1 cellular context compared by ENCODE assay signal in the genomic region with DNA sequence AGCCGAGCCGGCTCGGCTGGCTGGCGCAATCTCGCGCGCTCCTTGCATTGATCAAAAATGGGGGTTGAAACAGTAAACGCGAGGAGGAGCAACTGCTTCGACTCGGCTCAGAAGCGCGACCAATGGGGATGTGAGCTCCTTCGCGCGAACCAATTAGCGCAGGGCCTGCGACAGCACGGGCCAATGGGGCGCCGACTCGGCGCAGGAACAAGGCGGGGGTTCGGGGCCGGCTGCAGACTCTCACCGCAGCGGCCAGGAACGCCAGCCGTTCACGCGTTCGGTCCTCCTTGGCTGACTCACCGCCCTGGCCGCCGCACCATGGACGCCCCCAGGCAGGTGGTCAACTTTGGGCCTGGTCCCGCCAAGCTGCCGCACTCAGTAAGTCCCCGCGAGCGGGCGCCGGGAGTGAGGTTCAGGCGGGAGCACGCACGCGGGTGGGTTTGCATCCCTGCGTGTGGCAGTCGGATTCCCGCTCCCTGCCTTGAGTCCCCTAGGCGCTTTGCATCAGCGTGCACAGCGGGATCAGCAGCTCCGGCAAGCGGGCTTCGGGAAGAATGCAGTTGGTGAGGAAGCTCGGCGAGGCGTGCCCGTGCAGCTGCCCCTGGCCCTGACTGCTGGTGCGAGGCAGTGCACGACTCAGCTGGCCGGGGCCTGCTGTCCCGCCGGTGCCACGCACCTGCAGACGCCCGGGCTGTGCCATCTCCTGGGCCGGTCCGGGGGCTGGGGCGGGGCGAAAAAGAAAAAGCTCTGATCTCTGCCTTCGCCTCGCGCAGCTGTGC.
TF ChIP-seq lines count a peak whose summit lies in the region.

A gene (plus strand): TSS at position 233 of the 779 bp plus-strand sequence. CDS start 86 bp downstream, at position 319.

TF ChIP-seq in HepG2, 621 proteins besides CTCF, POLR2A, EP300 and RAD21 (continued from another document and continues in another):
- TF ChIP-seq, protein P1, sequence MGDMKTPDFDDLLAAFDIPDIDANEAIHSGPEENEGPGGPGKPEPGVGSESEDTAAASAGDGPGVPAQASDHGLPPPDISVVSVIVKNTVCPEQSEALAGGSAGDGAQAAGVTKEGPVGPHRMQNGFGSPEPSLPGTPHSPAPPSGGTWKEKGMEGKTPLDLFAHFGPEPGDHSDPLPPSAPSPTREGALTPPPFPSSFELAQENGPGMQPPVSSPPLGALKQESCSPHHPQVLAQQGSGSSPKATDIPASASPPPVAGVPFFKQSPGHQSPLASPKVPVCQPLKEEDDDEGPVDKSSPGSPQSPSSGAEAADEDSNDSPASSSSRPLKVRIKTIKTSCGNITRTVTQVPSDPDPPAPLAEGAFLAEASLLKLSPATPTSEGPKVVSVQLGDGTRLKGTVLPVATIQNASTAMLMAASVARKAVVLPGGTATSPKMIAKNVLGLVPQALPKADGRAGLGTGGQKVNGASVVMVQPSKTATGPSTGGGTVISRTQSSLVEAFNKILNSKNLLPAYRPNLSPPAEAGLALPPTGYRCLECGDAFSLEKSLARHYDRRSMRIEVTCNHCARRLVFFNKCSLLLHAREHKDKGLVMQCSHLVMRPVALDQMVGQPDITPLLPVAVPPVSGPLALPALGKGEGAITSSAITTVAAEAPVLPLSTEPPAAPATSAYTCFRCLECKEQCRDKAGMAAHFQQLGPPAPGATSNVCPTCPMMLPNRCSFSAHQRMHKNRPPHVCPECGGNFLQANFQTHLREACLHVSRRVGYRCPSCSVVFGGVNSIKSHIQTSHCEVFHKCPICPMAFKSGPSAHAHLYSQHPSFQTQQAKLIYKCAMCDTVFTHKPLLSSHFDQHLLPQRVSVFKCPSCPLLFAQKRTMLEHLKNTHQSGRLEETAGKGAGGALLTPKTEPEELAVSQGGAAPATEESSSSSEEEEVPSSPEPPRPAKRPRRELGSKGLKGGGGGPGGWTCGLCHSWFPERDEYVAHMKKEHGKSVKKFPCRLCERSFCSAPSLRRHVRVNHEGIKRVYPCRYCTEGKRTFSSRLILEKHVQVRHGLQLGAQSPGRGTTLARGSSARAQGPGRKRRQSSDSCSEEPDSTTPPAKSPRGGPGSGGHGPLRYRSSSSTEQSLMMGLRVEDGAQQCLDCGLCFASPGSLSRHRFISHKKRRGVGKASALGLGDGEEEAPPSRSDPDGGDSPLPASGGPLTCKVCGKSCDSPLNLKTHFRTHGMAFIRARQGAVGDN (CRISPR knock-in tag; IDR thresholded peaks at IDR 0.05): peak; percentile 93
- 0 out of 2 replicates have a peak, but pooled peaks have one; percentile 55 for TF ChIP-seq ZNF143 (CRISPR knock-in tag; IDR thresholded peaks at IDR 0.05)
- TF ChIP-seq FOXA3 (CRISPR knock-in tag; IDR thresholded peaks at IDR 0.05): peak; percentile 45
- TF ChIP-seq CCAR2 (optimal IDR thresholded peaks at IDR 0.05; ENCODE audit: low read depth, low read length): no peak
- no peak for TF ChIP-seq PAX8 (CRISPR knock-in tag; IDR thresholded peaks at IDR 0.05; ENCODE audit: borderline replicate concordance)
- TF ChIP-seq ELF4 (CRISPR knock-in tag; IDR thresholded peaks at IDR 0.05; ENCODE audit: borderline replicate concordance): no peak
- TF ChIP-seq, protein P2, sequence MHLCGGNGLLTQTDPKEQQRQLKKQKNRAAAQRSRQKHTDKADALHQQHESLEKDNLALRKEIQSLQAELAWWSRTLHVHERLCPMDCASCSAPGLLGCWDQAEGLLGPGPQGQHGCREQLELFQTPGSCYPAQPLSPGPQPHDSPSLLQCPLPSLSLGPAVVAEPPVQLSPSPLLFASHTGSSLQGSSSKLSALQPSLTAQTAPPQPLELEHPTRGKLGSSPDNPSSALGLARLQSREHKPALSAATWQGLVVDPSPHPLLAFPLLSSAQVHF (CRISPR knock-in tag; IDR thresholded peaks at IDR 0.05): 0 out of 2 replicates have a peak, but pooled peaks have one; percentile 20
- no peak for TF ChIP-seq ZNF562 (CRISPR knock-in tag; IDR thresholded peaks at IDR 0.05; ENCODE audit: borderline replicate concordance)
- TF ChIP-seq, protein P3, sequence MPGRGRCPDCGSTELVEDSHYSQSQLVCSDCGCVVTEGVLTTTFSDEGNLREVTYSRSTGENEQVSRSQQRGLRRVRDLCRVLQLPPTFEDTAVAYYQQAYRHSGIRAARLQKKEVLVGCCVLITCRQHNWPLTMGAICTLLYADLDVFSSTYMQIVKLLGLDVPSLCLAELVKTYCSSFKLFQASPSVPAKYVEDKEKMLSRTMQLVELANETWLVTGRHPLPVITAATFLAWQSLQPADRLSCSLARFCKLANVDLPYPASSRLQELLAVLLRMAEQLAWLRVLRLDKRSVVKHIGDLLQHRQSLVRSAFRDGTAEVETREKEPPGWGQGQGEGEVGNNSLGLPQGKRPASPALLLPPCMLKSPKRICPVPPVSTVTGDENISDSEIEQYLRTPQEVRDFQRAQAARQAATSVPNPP (CRISPR knock-in tag; IDR thresholded peaks at IDR 0.05): no peak
- TF ChIP-seq, protein P4, sequence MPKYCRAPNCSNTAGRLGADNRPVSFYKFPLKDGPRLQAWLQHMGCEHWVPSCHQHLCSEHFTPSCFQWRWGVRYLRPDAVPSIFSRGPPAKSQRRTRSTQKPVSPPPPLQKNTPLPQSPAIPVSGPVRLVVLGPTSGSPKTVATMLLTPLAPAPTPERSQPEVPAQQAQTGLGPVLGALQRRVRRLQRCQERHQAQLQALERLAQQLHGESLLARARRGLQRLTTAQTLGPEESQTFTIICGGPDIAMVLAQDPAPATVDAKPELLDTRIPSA (CRISPR knock-in tag; IDR thresholded peaks at IDR 0.05; ENCODE audit: borderline replicate concordance): peak; percentile 21; the same call in 1 of the 2 replicates
- TF ChIP-seq ZNF567 (CRISPR knock-in tag; IDR thresholded peaks at IDR 0.05; ENCODE audit: borderline replicate concordance): no peak
- TF ChIP-seq ERF (CRISPR knock-in tag; IDR thresholded peaks at IDR 0.05): no peak; the same call in 1 of the 2 replicates
- no peak for TF ChIP-seq ZNF207 (IDR thresholded peaks at IDR 0.05; ENCODE audit: borderline replicate concordance)
- TF ChIP-seq ZNF234 (CRISPR knock-in tag; conservative IDR thresholded peaks at IDR 0.05): 0 out of 2 replicates have a peak, but pooled peaks have one; percentile 29
- TF ChIP-seq CREM (IDR thresholded peaks at IDR 0.05): no peak; the same call in 1 of the 2 replicates
- TF ChIP-seq CREM (CRISPR knock-in tag; IDR thresholded peaks at IDR 0.05): no peak
- peak; percentile 67; the same call in 1 of the 2 replicates for TF ChIP-seq ZNF263 (CRISPR knock-in tag; IDR thresholded peaks at IDR 0.05)
- no peak for TF ChIP-seq RCOR2 (CRISPR knock-in tag; IDR thresholded peaks at IDR 0.05)
- TF ChIP-seq, protein P5, sequence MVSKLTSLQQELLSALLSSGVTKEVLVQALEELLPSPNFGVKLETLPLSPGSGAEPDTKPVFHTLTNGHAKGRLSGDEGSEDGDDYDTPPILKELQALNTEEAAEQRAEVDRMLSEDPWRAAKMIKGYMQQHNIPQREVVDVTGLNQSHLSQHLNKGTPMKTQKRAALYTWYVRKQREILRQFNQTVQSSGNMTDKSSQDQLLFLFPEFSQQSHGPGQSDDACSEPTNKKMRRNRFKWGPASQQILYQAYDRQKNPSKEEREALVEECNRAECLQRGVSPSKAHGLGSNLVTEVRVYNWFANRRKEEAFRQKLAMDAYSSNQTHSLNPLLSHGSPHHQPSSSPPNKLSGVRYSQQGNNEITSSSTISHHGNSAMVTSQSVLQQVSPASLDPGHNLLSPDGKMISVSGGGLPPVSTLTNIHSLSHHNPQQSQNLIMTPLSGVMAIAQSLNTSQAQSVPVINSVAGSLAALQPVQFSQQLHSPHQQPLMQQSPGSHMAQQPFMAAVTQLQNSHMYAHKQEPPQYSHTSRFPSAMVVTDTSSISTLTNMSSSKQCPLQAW (CRISPR knock-in tag; IDR thresholded peaks at IDR 0.05): 0 out of 2 replicates have a peak, but pooled peaks have one; percentile 38
- TF ChIP-seq, protein P6, sequence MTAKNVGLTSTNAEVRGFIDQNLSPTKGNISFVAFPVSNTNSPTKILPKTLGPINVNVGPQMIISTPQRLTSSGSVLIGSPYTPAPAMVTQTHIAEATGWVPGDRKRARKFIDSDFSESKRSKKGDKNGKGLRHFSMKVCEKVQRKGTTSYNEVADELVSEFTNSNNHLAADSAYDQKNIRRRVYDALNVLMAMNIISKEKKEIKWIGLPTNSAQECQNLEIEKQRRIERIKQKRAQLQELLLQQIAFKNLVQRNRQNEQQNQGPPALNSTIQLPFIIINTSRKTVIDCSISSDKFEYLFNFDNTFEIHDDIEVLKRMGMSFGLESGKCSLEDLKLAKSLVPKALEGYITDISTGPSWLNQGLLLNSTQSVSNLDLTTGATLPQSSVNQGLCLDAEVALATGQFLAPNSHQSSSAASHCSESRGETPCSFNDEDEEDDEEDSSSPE (CRISPR knock-in tag; IDR thresholded peaks at IDR 0.05): peak; percentile 75; the same call in 1 of the 2 replicates
- TF ChIP-seq ZNF766 (CRISPR knock-in tag; IDR thresholded peaks at IDR 0.05; ENCODE audit: borderline replicate concordance): peak; percentile 84; the same call in 1 of the 2 replicates
- TF ChIP-seq ZNF343 (CRISPR knock-in tag; IDR thresholded peaks at IDR 0.05): no peak; the same call in 1 of the 2 replicates
- TF ChIP-seq ZNF572 (CRISPR knock-in tag; IDR thresholded peaks at IDR 0.05): peak; percentile 88; the same call in 1 of the 2 replicates
- no peak; the same call in 1 of the 2 replicates for TF ChIP-seq KDM5A (IDR thresholded peaks at IDR 0.05; ENCODE audit: borderline replicate concordance, low read length)
- peak; percentile 91 for TF ChIP-seq AGO2 (optimal IDR thresholded peaks at IDR 0.05; ENCODE audit: low read depth, low read length)
- TF ChIP-seq NR2F1 (CRISPR knock-in tag; IDR thresholded peaks at IDR 0.05): no peak
- no peak for TF ChIP-seq CC2D1A (CRISPR knock-in tag; IDR thresholded peaks at IDR 0.05)
- peak; percentile 71; the same call in 1 of the 2 replicates for TF ChIP-seq CHD2 (IDR thresholded peaks at IDR 0.05; ENCODE audit: low read depth, low read length)
- no peak for TF ChIP-seq ZNF441 (CRISPR knock-in tag; IDR thresholded peaks at IDR 0.05; ENCODE audit: borderline replicate concordance)
- no peak; the same call in 1 of the 2 replicates for TF ChIP-seq ZNF678 (CRISPR knock-in tag; IDR thresholded peaks at IDR 0.05)
- TF ChIP-seq ZC3H13 (CRISPR knock-in tag; IDR thresholded peaks at IDR 0.05): 0 out of 2 replicates have a peak, but pooled peaks have one; percentile 31
- no peak for TF ChIP-seq ZKSCAN1 (IDR thresholded peaks at IDR 0.05; ENCODE audit: low read length)
- TF ChIP-seq DNMT3B (CRISPR knock-in tag; conservative IDR thresholded peaks at IDR 0.05): no peak
- TF ChIP-seq, protein P7, sequence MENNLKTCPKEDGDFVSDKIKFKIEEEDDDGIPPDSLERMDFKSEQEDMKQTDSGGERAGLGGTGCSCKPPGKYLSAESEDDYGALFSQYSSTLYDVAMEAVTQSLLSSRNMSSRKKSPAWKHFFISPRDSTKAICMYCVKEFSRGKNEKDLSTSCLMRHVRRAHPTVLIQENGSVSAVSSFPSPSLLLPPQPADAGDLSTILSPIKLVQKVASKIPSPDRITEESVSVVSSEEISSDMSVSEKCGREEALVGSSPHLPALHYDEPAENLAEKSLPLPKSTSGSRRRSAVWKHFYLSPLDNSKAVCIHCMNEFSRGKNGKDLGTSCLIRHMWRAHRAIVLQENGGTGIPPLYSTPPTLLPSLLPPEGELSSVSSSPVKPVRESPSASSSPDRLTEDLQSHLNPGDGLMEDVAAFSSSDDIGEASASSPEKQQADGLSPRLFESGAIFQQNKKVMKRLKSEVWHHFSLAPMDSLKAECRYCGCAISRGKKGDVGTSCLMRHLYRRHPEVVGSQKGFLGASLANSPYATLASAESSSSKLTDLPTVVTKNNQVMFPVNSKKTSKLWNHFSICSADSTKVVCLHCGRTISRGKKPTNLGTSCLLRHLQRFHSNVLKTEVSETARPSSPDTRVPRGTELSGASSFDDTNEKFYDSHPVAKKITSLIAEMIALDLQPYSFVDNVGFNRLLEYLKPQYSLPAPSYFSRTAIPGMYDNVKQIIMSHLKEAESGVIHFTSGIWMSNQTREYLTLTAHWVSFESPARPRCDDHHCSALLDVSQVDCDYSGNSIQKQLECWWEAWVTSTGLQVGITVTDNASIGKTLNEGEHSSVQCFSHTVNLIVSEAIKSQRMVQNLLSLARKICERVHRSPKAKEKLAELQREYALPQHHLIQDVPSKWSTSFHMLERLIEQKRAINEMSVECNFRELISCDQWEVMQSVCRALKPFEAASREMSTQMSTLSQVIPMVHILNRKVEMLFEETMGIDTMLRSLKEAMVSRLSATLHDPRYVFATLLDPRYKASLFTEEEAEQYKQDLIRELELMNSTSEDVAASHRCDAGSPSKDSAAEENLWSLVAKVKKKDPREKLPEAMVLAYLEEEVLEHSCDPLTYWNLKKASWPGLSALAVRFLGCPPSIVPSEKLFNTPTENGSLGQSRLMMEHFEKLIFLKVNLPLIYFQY (CRISPR knock-in tag; IDR thresholded peaks at IDR 0.05; ENCODE audit: borderline replicate concordance): no peak
- no peak for TF ChIP-seq ZNF468 (CRISPR knock-in tag; IDR thresholded peaks at IDR 0.05)
- peak; percentile 79 for TF ChIP-seq ZNF883 (CRISPR knock-in tag; IDR thresholded peaks at IDR 0.05; ENCODE audit: not compliant biosample characterization)
- TF ChIP-seq, protein P8, sequence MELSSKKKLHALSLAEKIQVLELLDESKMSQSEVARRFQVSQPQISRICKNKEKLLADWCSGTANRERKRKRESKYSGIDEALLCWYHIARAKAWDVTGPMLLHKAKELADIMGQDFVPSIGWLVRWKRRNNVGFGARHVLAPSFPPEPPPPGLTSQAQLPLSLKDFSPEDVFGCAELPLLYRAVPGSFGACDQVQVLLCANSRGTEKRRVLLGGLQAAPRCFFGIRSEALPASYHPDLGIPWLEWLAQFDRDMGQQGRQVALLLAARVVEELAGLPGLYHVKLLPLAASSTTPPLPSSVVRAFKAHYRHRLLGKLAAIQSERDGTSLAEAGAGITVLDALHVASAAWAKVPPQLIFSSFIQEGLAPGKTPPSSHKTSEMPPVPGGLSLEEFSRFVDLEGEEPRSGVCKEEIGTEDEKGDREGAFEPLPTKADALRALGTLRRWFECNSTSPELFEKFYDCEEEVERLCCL (CRISPR knock-in tag; IDR thresholded peaks at IDR 0.05; ENCODE audit: borderline replicate concordance): no peak
- peak; percentile 79; the same call in 1 of the 2 replicates for TF ChIP-seq NKX3-1 (CRISPR knock-in tag; IDR thresholded peaks at IDR 0.05)
- TF ChIP-seq SP5 (CRISPR knock-in tag; IDR thresholded peaks at IDR 0.05; ENCODE audit: borderline replicate concordance, low read depth): 0 out of 2 replicates have a peak, but pooled peaks have one; percentile 10
- TF ChIP-seq, protein P9, sequence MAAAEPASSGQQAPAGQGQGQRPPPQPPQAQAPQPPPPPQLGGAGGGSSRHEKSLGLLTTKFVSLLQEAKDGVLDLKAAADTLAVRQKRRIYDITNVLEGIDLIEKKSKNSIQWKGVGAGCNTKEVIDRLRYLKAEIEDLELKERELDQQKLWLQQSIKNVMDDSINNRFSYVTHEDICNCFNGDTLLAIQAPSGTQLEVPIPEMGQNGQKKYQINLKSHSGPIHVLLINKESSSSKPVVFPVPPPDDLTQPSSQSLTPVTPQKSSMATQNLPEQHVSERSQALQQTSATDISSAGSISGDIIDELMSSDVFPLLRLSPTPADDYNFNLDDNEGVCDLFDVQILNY (CRISPR knock-in tag; conservative IDR thresholded peaks at IDR 0.05): peak; percentile 50; the same call in 1 of the 2 replicates
- TF ChIP-seq HNF4A (CRISPR knock-in tag; IDR thresholded peaks at IDR 0.05): no peak; the same call in 1 of the 2 replicates
